ENCODE assay signal across 8 cellular contexts in genomic region chr20:35771689-35772562, GRCh38. TPM values are rescaled to one million over a fixed set of nuclear protein-coding genes. Genes with fewer than 3 reads are reported as not detected.
DNase-seq lines count a peak whose midpoint lies in the region; ATAC-seq, FAIRE-seq and TF ChIP-seq lines count a peak whose summit lies in the region.

Gene PHF20 (plus strand): TSS chr20:35772015. CDS start chr20:35801523, 29,508 bp downstream.

- no peak within 1 kb of the TSS for H2AK5ac ChIP-seq in trophoblast cell (ENCODE audit: low read length)

- H2BK120ac ChIP-seq in trophoblast cell (ENCODE audit: insufficient read depth, low read length, poor library complexity), result no peak within 1 kb of the TSS

- H3K23ac ChIP-seq in trophoblast cell (ENCODE audit: low read length), result no peak within 1 kb of the TSS

- H2BK5ac ChIP-seq in trophoblast cell (ENCODE audit: low read depth, low read length, poor library complexity), result peak within 1 kb of the TSS; percentile 73

- H3K36me3 ChIP-seq in adipocyte (ENCODE audit: control insufficient read depth, insufficient read depth, low read length, severe bottlenecking), result peaks cover 8% of the 10 kb centered on the region
- H3K36me3 ChIP-seq in cardiac muscle cell, result peaks cover 3% of the 10 kb centered on the region
- no peaks in the 10 kb centered on the region for H3K36me3 ChIP-seq in trophoblast cell (ENCODE audit: control insufficient read depth in 1 of 2, insufficient read depth in 2 of 2, low read length in 2 of 2)
- peaks cover 0 to 6% (median 0%) of the 10 kb centered on the region in 3 donors for H3K36me3 ChIP-seq in tibial nerve

- H3K9me3 ChIP-seq in adipocyte (ENCODE audit: control insufficient read depth, low read length) (no peaks in the 10 kb centered on the region), cardiac muscle cell (ENCODE audit: low read depth) (no peaks in the 10 kb centered on the region), trophoblast cell (ENCODE audit: insufficient read depth, low read depth, low read length) (no peaks in the 10 kb centered on the region), tibial nerve (no peaks in the 10 kb centered on the region)

- H3K79me1 ChIP-seq in trophoblast cell (ENCODE audit: low read length), result peaks cover 3% of the 10 kb centered on the region

- peak within 1 kb of the TSS; percentile 70 for H4K8ac ChIP-seq in trophoblast cell (ENCODE audit: low read depth, low read length)

- H3K4ac ChIP-seq in trophoblast cell (ENCODE audit: low read depth, low read length), result peak within 1 kb of the TSS; percentile 47

- H2AFZ ChIP-seq in trophoblast cell (ENCODE audit: insufficient read depth, low read length, poor library complexity), result peak within 1 kb of the TSS; percentile 64

- TF ChIP-seq EP300 in tibial nerve (IDR thresholded peaks at IDR 0.05), result peak; percentile 98 to 99

- ATAC-seq in HG02840 (IDR thresholded peaks at IDR 0.05; ENCODE audit: low FRiP score, unreplicated experiment), result peak; percentile 83

- peak within 1 kb of the TSS; percentile 70 for H4K91ac ChIP-seq in trophoblast cell (ENCODE audit: low read depth, low read length)

- peak within 1 kb of the TSS; percentile 86 for H3K27ac ChIP-seq in cardiac muscle cell
- H3K27ac ChIP-seq in trophoblast cell (ENCODE audit: low read depth, low read length), result peak within 1 kb of the TSS; percentile 68
- H3K27ac ChIP-seq in tibial nerve, result peak within 1 kb of the TSS; percentile 95 to 98 (median 96)

- H3K4me2 ChIP-seq in trophoblast cell (ENCODE audit: low read length), result peak within 1 kb of the TSS; percentile 93

- peak; percentile 99 for FAIRE-seq in GM12892 (lab: Jason Lieb, UNC)

- peak within 1 kb of the TSS; percentile 45 for H2BK12ac ChIP-seq in trophoblast cell (ENCODE audit: low read length)

- H3K4me3 ChIP-seq in adipocyte (ENCODE audit: low read length) (peak within 1 kb of the TSS; percentile 91), cardiac muscle cell (peak within 1 kb of the TSS; percentile 83), trophoblast cell (ENCODE audit: low read depth, low read length) (peak within 1 kb of the TSS; percentile 79), tibial nerve (peak within 1 kb of the TSS; percentile 59 to 73 (median 62))

- peak; percentile 88 for DNase-seq in GM12892 (ENCODE audit: insufficient read length)
- peak; percentile 72 for DNase-seq in NCI-H1436 treated with DMSO at 0.1 percent for 48 hours (lab: John Stamatoyannopoulos, UW)
- DNase-seq in T follicular helper cell (ENCODE audit: low read depth), result peak; percentile 100
- DNase-seq in adipocyte (ENCODE audit: low read depth), result peak; percentile 99
- peak; percentile 96 to 99 for DNase-seq in cardiac muscle cell (ENCODE audit: low read depth in 1 of 2, low spot score in 1 of 2)
- DNase-seq in trophoblast cell, result peak; percentile 96
- DNase-seq in tibial nerve (ENCODE audit: low spot score in 2 of 2), result peak; percentile 99

- peaks cover 44% of the 10 kb centered on the region for H3K4me1 ChIP-seq in adipocyte (ENCODE audit: control insufficient read depth, insufficient read depth, low read length)
- H3K4me1 ChIP-seq in cardiac muscle cell (ENCODE audit: low read depth), result peaks cover 23% of the 10 kb centered on the region
- H3K4me1 ChIP-seq in trophoblast cell (ENCODE audit: control insufficient read depth in 1 of 2, insufficient read depth in 2 of 2, low read length in 2 of 2), result peaks cover 6 to 19% of the 10 kb centered on the region in 2 experiments
- H3K4me1 ChIP-seq in tibial nerve, result peaks cover 0 to 83% (median 63%) of the 10 kb centered on the region in 4 donors

- peak; percentile 89 for TF ChIP-seq POLR2A in GM12892 (IDR thresholded peaks at IDR 0.05; ENCODE audit: low read depth, low read length)
- TF ChIP-seq POLR2A in tibial nerve (IDR thresholded peaks at IDR 0.05), result peak; percentile 87 to 99

- peak within 1 kb of the TSS; percentile 53 for H3K14ac ChIP-seq in trophoblast cell (ENCODE audit: low read length)

- H3K9ac ChIP-seq in adipocyte (ENCODE audit: low read length), result peak within 1 kb of the TSS; percentile 93
- peak within 1 kb of the TSS; percentile 91 for H3K9ac ChIP-seq in trophoblast cell (ENCODE audit: low read length)

- peak within 1 kb of the TSS; percentile 56 for H4K12ac ChIP-seq in trophoblast cell (ENCODE audit: low read depth, low read length)

- peaks cover 3% of the 10 kb centered on the region for H3K79me2 ChIP-seq in trophoblast cell (ENCODE audit: control insufficient read depth, insufficient read depth, low read length, poor library complexity)

- peak within 1 kb of the TSS; percentile 46 for H3K18ac ChIP-seq in trophoblast cell (ENCODE audit: low read length)

- whole genome bisulfite sequencing in trophoblast cell (ENCODE audit: extremely low coverage, insufficient coverage, insufficient read length), result no CpG with 5 or more reads among the region's 87 CpGs
- WGBS in tibial nerve, 2 donors, result 4 to 9% methylated on average over 30 to 57 of the region's 87 CpGs

- H3K27me3 ChIP-seq in adipocyte (replicated peaks; ENCODE audit: control insufficient read depth, insufficient read depth, low read length), result no peaks in the 10 kb centered on the region
- no peaks in the 10 kb centered on the region for H3K27me3 ChIP-seq in cardiac muscle cell
- H3K27me3 ChIP-seq in trophoblast cell (ENCODE audit: insufficient read depth, low read length), result no peaks in the 10 kb centered on the region
- H3K27me3 ChIP-seq in tibial nerve, result no peaks in the 10 kb centered on the region

- TF ChIP-seq CTCF in cardiac muscle cell (IDR thresholded peaks at IDR 0.05; ENCODE audit: low read depth, low read length) (no peak), tibial nerve (IDR thresholded peaks at IDR 0.05) (peak in 3 of 5 experiments; percentile 9 to 85 (median 82))

RNA-seq across cellular contexts. Expression of gene PHF20, which starts in this region (rescaled TPM):
- polyA plus RNA-seq in GM12892 (2012; ENCODE audit: missing spikeins), result 60.0 TPM
- total RNA-seq in cardiac muscle cell (42.0 and 42.6 TPM in 2 replicates), tibial nerve (10 to 100 TPM; 30.0 to 76.8 (median 57.1) TPM)
- polyA plus RNA-seq in cardiac muscle cell, result 44.6 and 49.6 TPM in 2 replicates
- polyA plus RNA-seq in trophoblast cell (2013), result 20.3 and 21.4 TPM in 2 replicates

Comparison
In these comparisons a context has a peak if more than half of its experiments do, and no peak if none do; other contexts are left out.
1. Peak in every context shown above with its lines: DNase-seq, ATAC-seq, H3K4me3 ChIP-seq and H3K27ac ChIP-seq.